23 cellular contexts compared by ENCODE assay signal in the genomic region with DNA sequence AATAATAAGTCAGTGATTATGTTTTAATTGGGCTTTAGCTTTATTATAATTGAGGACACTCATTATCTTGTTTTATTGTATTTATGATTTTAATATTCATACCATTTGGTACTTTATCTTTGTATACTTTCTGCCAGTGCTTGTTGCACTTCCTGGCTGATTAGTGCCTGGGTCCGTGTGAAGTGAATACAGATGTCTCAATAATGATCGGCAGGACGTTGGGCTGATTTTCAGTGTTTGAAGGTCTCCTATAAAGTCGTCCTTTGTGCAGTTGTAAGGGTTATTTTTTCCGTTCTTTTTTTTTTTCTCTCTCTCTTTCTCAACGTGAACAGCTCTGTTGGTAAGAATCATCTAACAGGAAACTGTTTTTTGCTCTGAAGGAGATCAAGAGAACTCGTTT.
"Had no signal": no experiment of that assay in that cellular context is flagged by ENCODE, and none has a peak within 500 bp of the region (broad histone marks: within the 10 kb centered on the region; RNA-seq: fewer than 3 reads in every experiment).

No MANE protein-coding gene starts in this region.

- H3K9me3 Mint-ChIP-seq: activated naive CD4-positive, alpha-beta T cell treated with anti-CD3 and anti-CD28 coated beads, Interleukin-2, amount 50 U/mL, for 72 hours; activated T-helper 2 cell treated with anti-CD3 and anti-CD28 coated beads, Interferon-gamma antibody, Interleukin-2, Interleukin-4, amounts not matched to agents 10 μg/mL and 5 μg/mL and 100 μg/mL, durations not matched to agents 14 hours and 24 hours and 36 hours; effector memory CD8-positive, alpha-beta T cell had no signal

- H3K36me3 Mint-ChIP-seq: activated naive CD4-positive, alpha-beta T cell treated with anti-CD3 and anti-CD28 coated beads, Interleukin-2, amount 50 U/mL, for 72 hours; naive thymus-derived CD8-positive, alpha-beta T cell had no signal

- H3K79me2 ChIP-seq: parathyroid adenoma had no signal

- H3K4me3 Mint-ChIP-seq: activated CD8-positive, alpha-beta T cell treated with anti-CD3 and anti-CD28 coated beads for 36 hours; effector memory CD8-positive, alpha-beta T cell; immature natural killer cell; naive thymus-derived CD8-positive, alpha-beta T cell had no signal

- H3K9ac ChIP-seq: parathyroid adenoma had no signal

- DNase-seq: activated CD4-positive, alpha-beta T cell treated with anti-CD3 and anti-CD28 coated beads for 1 hour; activated CD4-positive, alpha-beta T cell treated with anti-CD3 and anti-CD28 coated beads, Interleukin-2, amount 50 U/mL, for 1 hour; activated CD8-positive, alpha-beta T cell treated with anti-CD3 and anti-CD28 coated beads for 36 hours; activated T-cell treated with anti-CD3 and anti-CD28 coated beads, Interleukin-2, amount 50 U/mL, for 48 hours; body of pancreas; cerebellar nuclear complex; effector memory CD8-positive, alpha-beta T cell; erythroblast; heart left ventricle; immature natural killer cell; mesenchymal stem cell; naive thymus-derived CD8-positive, alpha-beta T cell; stimulated activated naive CD4-positive, alpha-beta T cell; T-helper 2 cell; testis; transverse colon had no signal

- H3K4me3 ChIP-seq: body of pancreas, cardiac muscle cell, coronary artery, gastroesophageal sphincter, heart left ventricle, right atrium auricular region, testis, transverse colon had no signal

- H3K27me3 ChIP-seq: body of pancreas, cardiac muscle cell, gastroesophageal sphincter, heart left ventricle, right atrium auricular region, testis, transverse colon had no signal

- ATAC-seq: activated CD8-positive, alpha-beta T cell treated with anti-CD3 and anti-CD28 coated beads for 36 hours; activated naive CD4-positive, alpha-beta T cell treated with anti-CD3 and anti-CD28 coated beads, Interleukin-2, amount 50 U/mL, for 72 hours; body of pancreas; effector memory CD8-positive, alpha-beta T cell; gastroesophageal sphincter; heart left ventricle; naive thymus-derived CD8-positive, alpha-beta T cell had no signal

- H3K4me1 Mint-ChIP-seq: immature natural killer cell; naive thymus-derived CD8-positive, alpha-beta T cell had no signal

- H2AFZ ChIP-seq: parathyroid adenoma had no signal

- H3K27ac ChIP-seq: body of pancreas, cardiac muscle cell, coronary artery, gastroesophageal sphincter, heart left ventricle, parathyroid adenoma, right atrium auricular region, testis, transverse colon had no signal

- H3K9me3 ChIP-seq: body of pancreas, testis had no signal

- H3K36me3 ChIP-seq: cardiac muscle cell, gastroesophageal sphincter, heart left ventricle, right atrium auricular region, transverse colon had no signal

- H3K4me1 ChIP-seq: body of pancreas, gastroesophageal sphincter, heart left ventricle, parathyroid adenoma, right atrium auricular region, testis, transverse colon had no signal

- H3K27me3 Mint-ChIP-seq: activated CD8-positive, alpha-beta T cell treated with anti-CD3 and anti-CD28 coated beads for 36 hours; effector memory CD8-positive, alpha-beta T cell; naive thymus-derived CD8-positive, alpha-beta T cell had no signal

- H3K27ac Mint-ChIP-seq: activated CD8-positive, alpha-beta T cell treated with anti-CD3 and anti-CD28 coated beads for 36 hours; activated naive CD4-positive, alpha-beta T cell treated with anti-CD3 and anti-CD28 coated beads, Interleukin-2, amount 50 U/mL, for 72 hours; activated T-helper 2 cell treated with anti-CD3 and anti-CD28 coated beads, Interferon-gamma antibody, Interleukin-2, Interleukin-4, amounts not matched to agents 10 μg/mL and 5 μg/mL and 100 μg/mL, durations not matched to agents 14 hours and 24 hours and 36 hours; effector memory CD8-positive, alpha-beta T cell; immature natural killer cell; naive thymus-derived CD8-positive, alpha-beta T cell had no signal
